ENCODE assay signal across 1 cellular context in genomic region chr9:131015876-131016397, GRCh38.
A peak's percentile ranks its signal among the peaks of the same experiment; 100 is the strongest.
TF ChIP-seq lines count a peak whose summit lies in the region.

No MANE protein-coding gene starts in this region.

TF ChIP-seq in K562, 482 proteins besides CTCF, POLR2A, EP300 and RAD21 (continued from another document):
- no peak for TF ChIP-seq CHAMP1 (IDR thresholded peaks at IDR 0.05)
- no peak for TF ChIP-seq TCF7L2 (IDR thresholded peaks at IDR 0.05; ENCODE audit: low read depth, low read length)
- TF ChIP-seq STAT6 (CRISPR knock-in tag; IDR thresholded peaks at IDR 0.05): 0 out of 2 replicates have a peak, but pooled peaks have one; percentile 60
- TF ChIP-seq RBM17 (IDR thresholded peaks at IDR 0.05; ENCODE audit: borderline replicate concordance, low read depth, low read length): no peak
- no peak for TF ChIP-seq SRSF7 (optimal IDR thresholded peaks at IDR 0.05; ENCODE audit: low read depth, low read length)
- TF ChIP-seq, protein P1, sequence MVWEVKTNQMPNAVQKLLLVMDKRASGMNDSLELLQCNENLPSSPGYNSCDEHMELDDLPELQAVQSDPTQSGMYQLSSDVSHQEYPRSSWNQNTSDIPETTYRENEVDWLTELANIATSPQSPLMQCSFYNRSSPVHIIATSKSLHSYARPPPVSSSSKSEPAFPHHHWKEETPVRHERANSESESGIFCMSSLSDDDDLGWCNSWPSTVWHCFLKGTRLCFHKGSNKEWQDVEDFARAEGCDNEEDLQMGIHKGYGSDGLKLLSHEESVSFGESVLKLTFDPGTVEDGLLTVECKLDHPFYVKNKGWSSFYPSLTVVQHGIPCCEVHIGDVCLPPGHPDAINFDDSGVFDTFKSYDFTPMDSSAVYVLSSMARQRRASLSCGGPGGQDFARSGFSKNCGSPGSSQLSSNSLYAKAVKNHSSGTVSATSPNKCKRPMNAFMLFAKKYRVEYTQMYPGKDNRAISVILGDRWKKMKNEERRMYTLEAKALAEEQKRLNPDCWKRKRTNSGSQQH (CRISPR knock-in tag; IDR thresholded peaks at IDR 0.05): no peak
- TF ChIP-seq, protein P2, sequence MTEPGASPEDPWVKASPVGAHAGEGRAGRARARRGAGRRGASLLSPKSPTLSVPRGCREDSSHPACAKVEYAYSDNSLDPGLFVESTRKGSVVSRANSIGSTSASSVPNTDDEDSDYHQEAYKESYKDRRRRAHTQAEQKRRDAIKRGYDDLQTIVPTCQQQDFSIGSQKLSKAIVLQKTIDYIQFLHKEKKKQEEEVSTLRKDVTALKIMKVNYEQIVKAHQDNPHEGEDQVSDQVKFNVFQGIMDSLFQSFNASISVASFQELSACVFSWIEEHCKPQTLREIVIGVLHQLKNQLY (CRISPR knock-in tag; conservative IDR thresholded peaks at IDR 0.05): peak in 1 of 2 experiments; percentile 92; a peak in 2 of 4 replicates
- TF ChIP-seq CTBP1 (IDR thresholded peaks at IDR 0.05; ENCODE audit: borderline replicate concordance): no peak
- TF ChIP-seq, protein P3, sequence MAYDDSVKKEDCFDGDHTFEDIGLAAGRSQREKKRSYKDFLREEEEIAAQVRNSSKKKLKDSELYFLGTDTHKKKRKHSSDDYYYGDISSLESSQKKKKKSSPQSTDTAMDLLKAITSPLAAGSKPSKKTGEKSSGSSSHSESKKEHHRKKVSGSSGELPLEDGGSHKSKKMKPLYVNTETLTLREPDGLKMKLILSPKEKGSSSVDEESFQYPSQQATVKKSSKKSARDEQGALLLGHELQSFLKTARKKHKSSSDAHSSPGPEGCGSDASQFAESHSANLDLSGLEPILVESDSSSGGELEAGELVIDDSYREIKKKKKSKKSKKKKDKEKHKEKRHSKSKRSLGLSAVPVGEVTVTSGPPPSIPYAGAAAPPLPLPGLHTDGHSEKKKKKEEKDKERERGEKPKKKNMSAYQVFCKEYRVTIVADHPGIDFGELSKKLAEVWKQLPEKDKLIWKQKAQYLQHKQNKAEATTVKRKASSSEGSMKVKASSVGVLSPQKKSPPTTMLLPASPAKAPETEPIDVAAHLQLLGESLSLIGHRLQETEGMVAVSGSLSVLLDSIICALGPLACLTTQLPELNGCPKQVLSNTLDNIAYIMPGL (CRISPR knock-in tag; IDR thresholded peaks at IDR 0.05): 0 out of 2 replicates have a peak, but pooled peaks have one; percentile 16
- TF ChIP-seq ESRRB (CRISPR knock-in tag; IDR thresholded peaks at IDR 0.05; ENCODE audit: borderline replicate concordance): no peak
- no peak for TF ChIP-seq NCOA1 (IDR thresholded peaks at IDR 0.05; ENCODE audit: low read depth)
- no peak for TF ChIP-seq ZNF217 (CRISPR knock-in tag; IDR thresholded peaks at IDR 0.05)
- TF ChIP-seq KLF13 (tag; IDR thresholded peaks at IDR 0.05; ENCODE audit: borderline replicate concordance, low read depth): no peak
TF ChIP-seq in K562: peak in this region for 4.
